Comparison of ENCODE assay signal across 1 cellular context in the genomic region with DNA sequence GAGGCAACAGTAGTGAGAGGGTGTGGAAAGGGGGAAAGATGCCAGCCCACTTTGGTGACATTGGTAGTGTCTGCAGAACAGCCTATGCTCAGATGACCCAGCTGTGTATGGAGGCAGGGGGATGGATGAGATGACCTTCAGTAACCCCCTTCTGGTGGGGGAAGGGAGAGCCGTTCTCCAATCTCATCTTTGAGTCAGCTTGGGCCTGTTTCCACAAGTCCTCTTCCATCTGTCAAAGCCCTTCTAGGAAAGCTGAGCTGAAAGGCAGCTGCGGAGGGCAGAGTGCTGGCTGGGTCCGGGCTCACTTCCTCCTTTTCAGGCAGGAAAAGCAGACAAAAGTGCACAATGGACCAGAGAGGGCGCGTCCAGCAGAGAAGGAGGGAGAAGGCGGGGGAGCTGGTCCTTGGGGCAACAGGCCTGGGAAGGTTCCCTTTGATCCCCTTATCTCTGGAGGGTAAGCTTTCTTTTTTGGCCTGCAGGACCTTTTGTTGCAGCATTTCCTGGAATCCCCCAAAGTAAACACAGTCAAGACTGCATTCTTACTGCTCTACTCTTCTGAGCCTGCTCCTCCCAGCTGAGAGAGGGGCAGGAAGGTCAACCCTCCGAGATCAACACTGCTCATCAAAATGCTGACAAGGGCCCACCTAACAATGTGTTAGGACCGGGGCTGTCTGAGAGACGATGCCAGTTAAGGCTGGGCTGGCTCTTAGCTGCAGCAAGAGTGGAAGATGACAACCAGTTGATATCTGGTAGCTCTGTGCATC.
TF ChIP-seq lines count a peak whose summit lies in the region.

No MANE protein-coding gene starts in this region.

TF ChIP-seq in HepG2, 621 proteins besides CTCF, POLR2A, EP300 and RAD21 (continued from another document and continues in another):
- TF ChIP-seq, protein P1, sequence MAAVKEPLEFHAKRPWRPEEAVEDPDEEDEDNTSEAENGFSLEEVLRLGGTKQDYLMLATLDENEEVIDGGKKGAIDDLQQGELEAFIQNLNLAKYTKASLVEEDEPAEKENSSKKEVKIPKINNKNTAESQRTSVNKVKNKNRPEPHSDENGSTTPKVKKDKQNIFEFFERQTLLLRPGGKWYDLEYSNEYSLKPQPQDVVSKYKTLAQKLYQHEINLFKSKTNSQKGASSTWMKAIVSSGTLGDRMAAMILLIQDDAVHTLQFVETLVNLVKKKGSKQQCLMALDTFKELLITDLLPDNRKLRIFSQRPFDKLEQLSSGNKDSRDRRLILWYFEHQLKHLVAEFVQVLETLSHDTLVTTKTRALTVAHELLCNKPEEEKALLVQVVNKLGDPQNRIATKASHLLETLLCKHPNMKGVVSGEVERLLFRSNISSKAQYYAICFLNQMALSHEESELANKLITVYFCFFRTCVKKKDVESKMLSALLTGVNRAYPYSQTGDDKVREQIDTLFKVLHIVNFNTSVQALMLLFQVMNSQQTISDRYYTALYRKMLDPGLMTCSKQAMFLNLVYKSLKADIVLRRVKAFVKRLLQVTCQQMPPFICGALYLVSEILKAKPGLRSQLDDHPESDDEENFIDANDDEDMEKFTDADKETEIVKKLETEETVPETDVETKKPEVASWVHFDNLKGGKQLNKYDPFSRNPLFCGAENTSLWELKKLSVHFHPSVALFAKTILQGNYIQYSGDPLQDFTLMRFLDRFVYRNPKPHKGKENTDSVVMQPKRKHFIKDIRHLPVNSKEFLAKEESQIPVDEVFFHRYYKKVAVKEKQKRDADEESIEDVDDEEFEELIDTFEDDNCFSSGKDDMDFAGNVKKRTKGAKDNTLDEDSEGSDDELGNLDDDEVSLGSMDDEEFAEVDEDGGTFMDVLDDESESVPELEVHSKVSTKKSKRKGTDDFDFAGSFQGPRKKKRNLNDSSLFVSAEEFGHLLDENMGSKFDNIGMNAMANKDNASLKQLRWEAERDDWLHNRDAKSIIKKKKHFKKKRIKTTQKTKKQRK (IDR thresholded peaks at IDR 0.05; ENCODE audit: low read length): no peak
- TF ChIP-seq SETDB1 (CRISPR knock-in tag; IDR thresholded peaks at IDR 0.05; ENCODE audit: borderline replicate concordance): no peak
- TF ChIP-seq ZNF101 (CRISPR knock-in tag; IDR thresholded peaks at IDR 0.05; ENCODE audit: borderline replicate concordance, low read depth): 0 out of 2 replicates have a peak, but pooled peaks have one; percentile 46
- peak; percentile 99 for TF ChIP-seq NCOA2 (CRISPR knock-in tag; IDR thresholded peaks at IDR 0.05)
- no peak for TF ChIP-seq ZNF446 (CRISPR knock-in tag; IDR thresholded peaks at IDR 0.05)
- no peak for TF ChIP-seq ZNF224 (CRISPR knock-in tag; IDR thresholded peaks at IDR 0.05)
- TF ChIP-seq ZNF790 (CRISPR knock-in tag; IDR thresholded peaks at IDR 0.05; ENCODE audit: borderline replicate concordance): no peak
- no peak for TF ChIP-seq ISX (CRISPR knock-in tag; conservative IDR thresholded peaks at IDR 0.05)
- TF ChIP-seq MBNL3 (CRISPR knock-in tag; conservative IDR thresholded peaks at IDR 0.05): no peak
- TF ChIP-seq ZNF720 (CRISPR knock-in tag; IDR thresholded peaks at IDR 0.05): no peak
- TF ChIP-seq ZNF562 (CRISPR knock-in tag; IDR thresholded peaks at IDR 0.05; ENCODE audit: borderline replicate concordance): no peak
- no peak; the same call in 2 of the 3 replicates for TF ChIP-seq MXI1 (IDR thresholded peaks at IDR 0.05; ENCODE audit: borderline replicate concordance, low read depth, low read length)
- TF ChIP-seq RBAK (CRISPR knock-in tag; IDR thresholded peaks at IDR 0.05): no peak
- TF ChIP-seq, protein P2, sequence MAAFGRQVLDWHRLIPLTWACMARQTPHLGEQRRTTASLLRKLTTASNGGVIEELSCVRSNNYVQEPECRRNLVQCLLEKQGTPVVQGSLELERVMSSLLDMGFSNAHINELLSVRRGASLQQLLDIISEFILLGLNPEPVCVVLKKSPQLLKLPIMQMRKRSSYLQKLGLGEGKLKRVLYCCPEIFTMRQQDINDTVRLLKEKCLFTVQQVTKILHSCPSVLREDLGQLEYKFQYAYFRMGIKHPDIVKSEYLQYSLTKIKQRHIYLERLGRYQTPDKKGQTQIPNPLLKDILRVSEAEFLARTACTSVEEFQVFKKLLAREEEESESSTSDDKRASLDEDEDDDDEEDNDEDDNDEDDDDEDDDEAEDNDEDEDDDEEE (CRISPR knock-in tag; IDR thresholded peaks at IDR 0.05): 0 out of 2 replicates have a peak, but pooled peaks have one; percentile 14
- no peak for TF ChIP-seq ZNF333 (CRISPR knock-in tag; IDR thresholded peaks at IDR 0.05; ENCODE audit: borderline replicate concordance)
- TF ChIP-seq, protein P3, sequence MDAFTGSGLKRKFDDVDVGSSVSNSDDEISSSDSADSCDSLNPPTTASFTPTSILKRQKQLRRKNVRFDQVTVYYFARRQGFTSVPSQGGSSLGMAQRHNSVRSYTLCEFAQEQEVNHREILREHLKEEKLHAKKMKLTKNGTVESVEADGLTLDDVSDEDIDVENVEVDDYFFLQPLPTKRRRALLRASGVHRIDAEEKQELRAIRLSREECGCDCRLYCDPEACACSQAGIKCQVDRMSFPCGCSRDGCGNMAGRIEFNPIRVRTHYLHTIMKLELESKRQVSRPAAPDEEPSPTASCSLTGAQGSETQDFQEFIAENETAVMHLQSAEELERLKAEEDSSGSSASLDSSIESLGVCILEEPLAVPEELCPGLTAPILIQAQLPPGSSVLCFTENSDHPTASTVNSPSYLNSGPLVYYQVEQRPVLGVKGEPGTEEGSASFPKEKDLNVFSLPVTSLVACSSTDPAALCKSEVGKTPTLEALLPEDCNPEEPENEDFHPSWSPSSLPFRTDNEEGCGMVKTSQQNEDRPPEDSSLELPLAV (CRISPR knock-in tag; conservative IDR thresholded peaks at IDR 0.05; ENCODE audit: low read depth): no peak
- TF ChIP-seq ZFP41 (CRISPR knock-in tag; IDR thresholded peaks at IDR 0.05; ENCODE audit: borderline replicate concordance): no peak
- TF ChIP-seq, protein P4, sequence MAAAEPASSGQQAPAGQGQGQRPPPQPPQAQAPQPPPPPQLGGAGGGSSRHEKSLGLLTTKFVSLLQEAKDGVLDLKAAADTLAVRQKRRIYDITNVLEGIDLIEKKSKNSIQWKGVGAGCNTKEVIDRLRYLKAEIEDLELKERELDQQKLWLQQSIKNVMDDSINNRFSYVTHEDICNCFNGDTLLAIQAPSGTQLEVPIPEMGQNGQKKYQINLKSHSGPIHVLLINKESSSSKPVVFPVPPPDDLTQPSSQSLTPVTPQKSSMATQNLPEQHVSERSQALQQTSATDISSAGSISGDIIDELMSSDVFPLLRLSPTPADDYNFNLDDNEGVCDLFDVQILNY (CRISPR knock-in tag; conservative IDR thresholded peaks at IDR 0.05): no peak
- TF ChIP-seq, protein P5, sequence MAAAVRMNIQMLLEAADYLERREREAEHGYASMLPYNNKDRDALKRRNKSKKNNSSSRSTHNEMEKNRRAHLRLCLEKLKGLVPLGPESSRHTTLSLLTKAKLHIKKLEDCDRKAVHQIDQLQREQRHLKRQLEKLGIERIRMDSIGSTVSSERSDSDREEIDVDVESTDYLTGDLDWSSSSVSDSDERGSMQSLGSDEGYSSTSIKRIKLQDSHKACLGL (CRISPR knock-in tag; IDR thresholded peaks at IDR 0.05): no peak
- TF ChIP-seq JUNB (CRISPR knock-in tag; IDR thresholded peaks at IDR 0.05; ENCODE audit: borderline replicate concordance): no peak; the same call in 1 of the 2 replicates
- TF ChIP-seq, protein P6, sequence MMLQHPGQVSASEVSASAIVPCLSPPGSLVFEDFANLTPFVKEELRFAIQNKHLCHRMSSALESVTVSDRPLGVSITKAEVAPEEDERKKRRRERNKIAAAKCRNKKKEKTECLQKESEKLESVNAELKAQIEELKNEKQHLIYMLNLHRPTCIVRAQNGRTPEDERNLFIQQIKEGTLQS (CRISPR knock-in tag; IDR thresholded peaks at IDR 0.05): peak; percentile 87
- TF ChIP-seq AHR (CRISPR knock-in tag; IDR thresholded peaks at IDR 0.05): no peak; the same call in 1 of the 2 replicates
- TF ChIP-seq RFXAP (CRISPR knock-in tag; IDR thresholded peaks at IDR 0.05; ENCODE audit: borderline replicate concordance): peak; percentile 73; the same call in 1 of the 2 replicates
- peak; percentile 55; the same call in 1 of the 2 replicates for TF ChIP-seq REPIN1 (CRISPR knock-in tag; IDR thresholded peaks at IDR 0.05; ENCODE audit: borderline replicate concordance, low read depth)
- no peak for TF ChIP-seq TCF12 (IDR thresholded peaks at IDR 0.05)
- no peak for TF ChIP-seq TCF12 (CRISPR knock-in tag; IDR thresholded peaks at IDR 0.05)
- no peak for TF ChIP-seq ZNF367 (CRISPR knock-in tag; IDR thresholded peaks at IDR 0.05; ENCODE audit: borderline replicate concordance)
- TF ChIP-seq, protein P7, sequence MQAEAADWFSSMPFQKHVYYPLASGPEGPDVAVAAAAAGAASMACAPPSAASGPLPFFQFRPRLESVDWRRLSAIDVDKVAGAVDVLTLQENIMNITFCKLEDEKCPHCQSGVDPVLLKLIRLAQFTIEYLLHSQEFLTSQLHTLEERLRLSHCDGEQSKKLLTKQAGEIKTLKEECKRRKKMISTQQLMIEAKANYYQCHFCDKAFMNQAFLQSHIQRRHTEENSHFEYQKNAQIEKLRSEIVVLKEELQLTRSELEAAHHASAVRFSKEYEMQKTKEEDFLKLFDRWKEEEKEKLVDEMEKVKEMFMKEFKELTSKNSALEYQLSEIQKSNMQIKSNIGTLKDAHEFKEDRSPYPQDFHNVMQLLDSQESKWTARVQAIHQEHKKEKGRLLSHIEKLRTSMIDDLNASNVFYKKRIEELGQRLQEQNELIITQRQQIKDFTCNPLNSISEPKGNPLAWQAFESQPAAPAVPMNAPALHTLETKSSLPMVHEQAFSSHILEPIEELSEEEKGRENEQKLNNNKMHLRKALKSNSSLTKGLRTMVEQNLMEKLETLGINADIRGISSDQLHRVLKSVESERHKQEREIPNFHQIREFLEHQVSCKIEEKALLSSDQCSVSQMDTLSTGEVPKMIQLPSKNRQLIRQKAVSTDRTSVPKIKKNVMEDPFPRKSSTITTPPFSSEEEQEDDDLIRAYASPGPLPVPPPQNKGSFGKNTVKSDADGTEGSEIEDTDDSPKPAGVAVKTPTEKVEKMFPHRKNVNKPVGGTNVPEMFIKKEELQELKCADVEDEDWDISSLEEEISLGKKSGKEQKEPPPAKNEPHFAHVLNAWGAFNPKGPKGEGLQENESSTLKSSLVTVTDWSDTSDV (CRISPR knock-in tag; IDR thresholded peaks at IDR 0.05): no peak
- TF ChIP-seq, protein P8, sequence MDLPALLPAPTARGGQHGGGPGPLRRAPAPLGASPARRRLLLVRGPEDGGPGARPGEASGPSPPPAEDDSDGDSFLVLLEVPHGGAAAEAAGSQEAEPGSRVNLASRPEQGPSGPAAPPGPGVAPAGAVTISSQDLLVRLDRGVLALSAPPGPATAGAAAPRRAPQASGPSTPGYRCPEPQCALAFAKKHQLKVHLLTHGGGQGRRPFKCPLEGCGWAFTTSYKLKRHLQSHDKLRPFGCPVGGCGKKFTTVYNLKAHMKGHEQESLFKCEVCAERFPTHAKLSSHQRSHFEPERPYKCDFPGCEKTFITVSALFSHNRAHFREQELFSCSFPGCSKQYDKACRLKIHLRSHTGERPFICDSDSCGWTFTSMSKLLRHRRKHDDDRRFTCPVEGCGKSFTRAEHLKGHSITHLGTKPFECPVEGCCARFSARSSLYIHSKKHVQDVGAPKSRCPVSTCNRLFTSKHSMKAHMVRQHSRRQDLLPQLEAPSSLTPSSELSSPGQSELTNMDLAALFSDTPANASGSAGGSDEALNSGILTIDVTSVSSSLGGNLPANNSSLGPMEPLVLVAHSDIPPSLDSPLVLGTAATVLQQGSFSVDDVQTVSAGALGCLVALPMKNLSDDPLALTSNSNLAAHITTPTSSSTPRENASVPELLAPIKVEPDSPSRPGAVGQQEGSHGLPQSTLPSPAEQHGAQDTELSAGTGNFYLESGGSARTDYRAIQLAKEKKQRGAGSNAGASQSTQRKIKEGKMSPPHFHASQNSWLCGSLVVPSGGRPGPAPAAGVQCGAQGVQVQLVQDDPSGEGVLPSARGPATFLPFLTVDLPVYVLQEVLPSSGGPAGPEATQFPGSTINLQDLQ (CRISPR knock-in tag; IDR thresholded peaks at IDR 0.05): peak; percentile 50; the same call in 1 of the 2 replicates
- TF ChIP-seq THAP11 (CRISPR knock-in tag; IDR thresholded peaks at IDR 0.05): peak; percentile 39
- TF ChIP-seq, protein P9, sequence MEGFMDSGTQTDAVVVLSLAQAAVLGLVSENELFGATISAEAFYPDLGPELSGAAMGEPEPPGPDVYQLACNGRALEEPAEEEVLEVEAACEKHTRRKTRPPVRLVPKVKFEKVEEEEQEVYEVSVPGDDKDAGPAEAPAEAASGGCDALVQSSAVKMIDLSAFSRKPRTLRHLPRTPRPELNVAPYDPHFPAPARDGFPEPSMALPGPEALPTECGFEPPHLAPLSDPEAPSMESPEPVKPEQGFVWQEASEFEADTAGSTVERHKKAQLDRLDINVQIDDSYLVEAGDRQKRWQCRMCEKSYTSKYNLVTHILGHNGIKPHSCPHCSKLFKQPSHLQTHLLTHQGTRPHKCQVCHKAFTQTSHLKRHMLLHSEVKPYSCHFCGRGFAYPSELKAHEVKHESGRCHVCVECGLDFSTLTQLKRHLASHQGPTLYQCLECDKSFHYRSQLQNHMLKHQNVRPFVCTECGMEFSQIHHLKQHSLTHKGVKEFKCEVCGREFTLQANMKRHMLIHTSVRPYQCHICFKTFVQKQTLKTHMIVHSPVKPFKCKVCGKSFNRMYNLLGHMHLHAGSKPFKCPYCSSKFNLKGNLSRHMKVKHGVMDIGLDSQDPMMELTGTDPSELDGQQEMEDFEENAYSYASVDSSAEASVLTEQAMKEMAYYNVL (CRISPR knock-in tag; IDR thresholded peaks at IDR 0.05; ENCODE audit: borderline replicate concordance): peak; percentile 92
- TF ChIP-seq ZNF432 (CRISPR knock-in tag; IDR thresholded peaks at IDR 0.05; ENCODE audit: borderline replicate concordance): no peak
- TF ChIP-seq ZNF329 (CRISPR knock-in tag; IDR thresholded peaks at IDR 0.05; ENCODE audit: low read depth): no peak
- TF ChIP-seq SATB2 (CRISPR knock-in tag; IDR thresholded peaks at IDR 0.05): no peak
- TF ChIP-seq NFATC3 (CRISPR knock-in tag; IDR thresholded peaks at IDR 0.05): no peak
- TF ChIP-seq ZBTB20 (CRISPR knock-in tag; IDR thresholded peaks at IDR 0.05; ENCODE audit: borderline replicate concordance, low read depth): no peak
- TF ChIP-seq PHF21A (CRISPR knock-in tag; IDR thresholded peaks at IDR 0.05): peak; percentile 91
- TF ChIP-seq KMT2B (CRISPR knock-in tag; IDR thresholded peaks at IDR 0.05): no peak; the same call in 1 of the 2 replicates
- TF ChIP-seq RFX5 (IDR thresholded peaks at IDR 0.05; ENCODE audit: low read depth, low read length): no peak
- no peak for TF ChIP-seq ZNF558 (CRISPR knock-in tag; IDR thresholded peaks at IDR 0.05; ENCODE audit: borderline replicate concordance)
- TF ChIP-seq FOXP1 (IDR thresholded peaks at IDR 0.05): no peak
- peak; percentile 89 for TF ChIP-seq FOXP1 (CRISPR knock-in tag; IDR thresholded peaks at IDR 0.05)
- TF ChIP-seq ZBTB7B (CRISPR knock-in tag; IDR thresholded peaks at IDR 0.05): peak; percentile 99
- no peak for TF ChIP-seq KDM5A (IDR thresholded peaks at IDR 0.05; ENCODE audit: borderline replicate concordance, low read length)
- no peak for TF ChIP-seq ZNF749 (CRISPR knock-in tag; IDR thresholded peaks at IDR 0.05; ENCODE audit: borderline replicate concordance)
- no peak for TF ChIP-seq ZNF460 (CRISPR knock-in tag; IDR thresholded peaks at IDR 0.05; ENCODE audit: borderline replicate concordance)
- TF ChIP-seq SNAI1 (CRISPR knock-in tag; IDR thresholded peaks at IDR 0.05; ENCODE audit: borderline replicate concordance): no peak
- TF ChIP-seq, protein P10, sequence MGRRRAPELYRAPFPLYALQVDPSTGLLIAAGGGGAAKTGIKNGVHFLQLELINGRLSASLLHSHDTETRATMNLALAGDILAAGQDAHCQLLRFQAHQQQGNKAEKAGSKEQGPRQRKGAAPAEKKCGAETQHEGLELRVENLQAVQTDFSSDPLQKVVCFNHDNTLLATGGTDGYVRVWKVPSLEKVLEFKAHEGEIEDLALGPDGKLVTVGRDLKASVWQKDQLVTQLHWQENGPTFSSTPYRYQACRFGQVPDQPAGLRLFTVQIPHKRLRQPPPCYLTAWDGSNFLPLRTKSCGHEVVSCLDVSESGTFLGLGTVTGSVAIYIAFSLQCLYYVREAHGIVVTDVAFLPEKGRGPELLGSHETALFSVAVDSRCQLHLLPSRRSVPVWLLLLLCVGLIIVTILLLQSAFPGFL (CRISPR knock-in tag; IDR thresholded peaks at IDR 0.05): no peak
